In the genomic region with DNA sequence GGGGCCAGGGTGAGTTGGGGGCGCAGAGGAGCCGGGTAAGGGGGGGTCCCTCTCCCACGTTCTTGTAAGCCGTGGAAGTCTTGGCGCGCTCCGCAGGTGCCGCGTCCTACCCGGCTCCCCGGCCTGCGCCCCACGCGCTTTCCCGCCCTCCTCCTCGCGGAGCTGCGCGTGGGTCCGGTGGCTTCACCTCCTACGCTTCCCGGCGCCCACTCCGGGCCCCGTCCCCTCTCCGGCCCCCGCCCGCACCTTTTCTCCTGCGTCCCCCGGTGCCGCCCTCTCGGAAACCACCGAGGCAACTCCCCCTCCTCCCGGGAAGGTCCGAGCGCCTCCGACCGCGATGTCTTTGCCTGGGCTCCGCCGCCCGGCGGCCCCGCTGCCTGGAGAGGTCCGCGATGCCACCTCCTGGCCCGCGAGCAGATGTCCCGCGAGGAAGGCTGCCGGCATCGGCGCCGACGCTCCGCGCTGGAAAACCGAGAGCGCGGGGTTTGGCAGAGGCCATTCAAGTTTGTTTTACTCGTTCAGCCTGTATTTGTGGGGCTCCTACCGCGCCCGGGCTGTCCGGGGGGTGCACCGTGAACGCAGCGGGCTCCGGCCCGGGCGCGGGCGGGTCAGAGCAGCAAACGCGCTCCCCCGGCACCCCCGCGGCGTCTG, we compare ENCODE assay signal across 12 cellular contexts. TPM values are rescaled to one million over a fixed set of nuclear protein-coding genes. Genes with fewer than 3 reads are reported as not detected.
DNase-seq lines count a peak whose midpoint lies in the region; ATAC-seq, FAIRE-seq and TF ChIP-seq lines count a peak whose summit lies in the region.
"Had no signal": no experiment of that assay in that cellular context is flagged by ENCODE, and none has a peak within 500 bp of the region (broad histone marks: within the 10 kb centered on the region; RNA-seq: fewer than 3 reads in every experiment).

No MANE protein-coding gene starts in this region.

- H3K4me2 ChIP-seq in neuronal stem cell (ENCODE audit: insufficient read depth, low read length, poor library complexity, severe bottlenecking), result peak overlapping the region; percentile 54

- intact Hi-C loops in ovary (cut with DNase I), result loop anchor here in 1 of 4 donors (10.0 kb wide), 1 partner anchor 244 kb away; no protein-coding TSS in a partner anchor

- H2BK15ac ChIP-seq in neuronal stem cell (ENCODE audit: low read length), result peak overlapping the region; percentile 26

- H3K18ac ChIP-seq in neuronal stem cell (ENCODE audit: low read length), result peak overlapping the region; percentile 85

- H2AK5ac ChIP-seq in neuronal stem cell (ENCODE audit: low read depth, low read length), result no peak overlapping the region

- peak overlapping the region; percentile 94 for H3K14ac ChIP-seq in neuronal stem cell (ENCODE audit: low read length)

- TF ChIP-seq CTCF in foreskin fibroblast (IDR thresholded peaks at IDR 0.05; ENCODE audit: low read depth, low read length) (peak; percentile 24), ovary (IDR thresholded peaks at IDR 0.05) (no peak)

- H3K9ac ChIP-seq in ES-I3 (ENCODE audit: low read depth, low read length) (peak overlapping the region; percentile 44; the same call in 1 of the 2 replicates), NT2/D1 (ENCODE audit: insufficient read length, low read depth) (peak overlapping the region; percentile 32), neuronal stem cell (ENCODE audit: low read depth, low read length, poor library complexity) (no peak overlapping the region)

- H3K4me3 ChIP-seq in NT2/D1 (ENCODE audit: insufficient read length, low read depth) (peak overlapping the region; percentile 18), foreskin fibroblast (ENCODE audit: low read depth in 1 of 2, low read length in 2 of 2) (no peak overlapping the region), neuronal stem cell (ENCODE audit: low read length in 2 of 2) (peak overlapping the region in 1 of 2 donors; percentile 44), ovary (no peak overlapping the region)
- H3K4me3 ChIP-seq: SJCRH30 had no signal

- H4K8ac ChIP-seq in neuronal stem cell (ENCODE audit: low read depth, low read length), result no peak overlapping the region

- H2BK12ac ChIP-seq in neuronal stem cell (ENCODE audit: low read length), result no peak overlapping the region

- DNase-seq in NT2/D1 (ENCODE audit: low read depth, low spot score) (no peak), foreskin fibroblast (peak; percentile 26 to 68), neuronal stem cell (ENCODE audit: low spot score) (no peak), putamen (ENCODE audit: low spot score) (no peak), ovary (no peak), urothelium cell line (ENCODE audit: low spot score) (no peak)
- DNase-seq: HCEC 1CT; SJCRH30; stimulated activated CD4-positive, alpha-beta T cell treated with anti-CD3 and anti-CD28 coated beads, Interleukin-4, amount 100 ng/mL, for 4 hours had no signal

- H2AFZ ChIP-seq in neuronal stem cell (ENCODE audit: low read length), result peak overlapping the region; percentile 90

- H3K36me3 ChIP-seq in ES-I3 (ENCODE audit: insufficient read depth, low read length), result no peaks in the 10 kb centered on the region
- no peaks in the 10 kb centered on the region for H3K36me3 ChIP-seq in NT2/D1 (ENCODE audit: insufficient read depth, insufficient read length, low read length)
- peaks cover 0 to 1% of the 10 kb centered on the region in 2 donors for H3K36me3 ChIP-seq in neuronal stem cell (replicated peaks in 1 of 2; ENCODE audit: control insufficient read depth in 2 of 2, insufficient read depth in 2 of 2, low read length in 2 of 2)
- H3K36me3 ChIP-seq in ovary, result no peaks in the 10 kb centered on the region
- H3K36me3 ChIP-seq: SJCRH30 had no signal

- H3K27me3 ChIP-seq in NT2/D1 (ENCODE audit: insufficient read depth, insufficient read length) (peaks cover 78% of the 10 kb centered on the region), neuronal stem cell (ENCODE audit: control insufficient read depth in 3 of 3, insufficient read depth in 3 of 3, low read depth in 1 of 3, low read length in 3 of 3) (peaks cover 46 to 75% (median 69%) of the 10 kb centered on the region in 3 experiments), ovary (peaks cover 22% of the 10 kb centered on the region)
- H3K27me3 ChIP-seq: SJCRH30 had no signal

- H3K27ac ChIP-seq in neuronal stem cell (replicated peaks; ENCODE audit: low read length) (no peak overlapping the region), ovary (no peak overlapping the region)
- H3K27ac ChIP-seq: SJCRH30 had no signal

- no peak overlapping the region for H4K91ac ChIP-seq in neuronal stem cell (ENCODE audit: low read depth, low read length, poor library complexity)

- H3K4ac ChIP-seq in neuronal stem cell (ENCODE audit: low read length), result no peak overlapping the region

- TF ChIP-seq POLR2A in ovary (IDR thresholded peaks at IDR 0.05), result no peak

- FAIRE-seq in urothelium cell line (lab: Jason Lieb, UNC), result no peak
- FAIRE-seq: keratinocyte had no signal

- no peak for ATAC-seq in GM18517 (IDR thresholded peaks at IDR 0.05; ENCODE audit: unreplicated experiment)

- H2BK120ac ChIP-seq in neuronal stem cell (ENCODE audit: low read depth, low read length), result no peak overlapping the region

- no peak overlapping the region for H3K23ac ChIP-seq in neuronal stem cell (ENCODE audit: low read depth, low read length, poor library complexity)

- H3K4me1 ChIP-seq in ES-I3 (ENCODE audit: insufficient read depth, low read length) (peaks cover 4% of the 10 kb centered on the region), NT2/D1 (ENCODE audit: insufficient read depth, insufficient read length) (no peaks in the 10 kb centered on the region), neuronal stem cell (ENCODE audit: control insufficient read depth in 2 of 2, insufficient read depth in 1 of 2, low read depth in 1 of 2, low read length in 2 of 2) (peaks cover 0 to 22% of the 10 kb centered on the region in 2 donors), ovary (ENCODE audit: insufficient read depth) (no peaks in the 10 kb centered on the region)
- H3K4me1 ChIP-seq: SJCRH30 had no signal

- no peak for TF ChIP-seq EP300 in ovary (IDR thresholded peaks at IDR 0.05)

- H3K79me1 ChIP-seq in neuronal stem cell (ENCODE audit: low read depth, low read length), result no peaks in the 10 kb centered on the region

- WGBS in neuronal stem cell (ENCODE audit: extremely low coverage in 2 of 2, insufficient read length in 2 of 2, insufficient replicate concordance in 1 of 2), 2 donors, result no CpG with 5 or more reads among the region's 79 CpGs
- 1% methylated on average over 38 to 79 of the region's 79 CpGs for WGBS in ovary, 3 donors

- H3K9me3 ChIP-seq in ES-I3 (ENCODE audit: control insufficient read depth, insufficient read depth, low read length), result no peaks in the 10 kb centered on the region
- H3K9me3 ChIP-seq in NT2/D1 (ENCODE audit: insufficient read depth, low read length), result no peaks in the 10 kb centered on the region
- H3K9me3 ChIP-seq in neuronal stem cell (replicated peaks in 1 of 2; ENCODE audit: control insufficient read depth in 2 of 2, insufficient read depth in 1 of 2, low read depth in 1 of 2, low read length in 2 of 2), result peaks cover 0 to 9% of the 10 kb centered on the region in 2 donors
- peaks cover 0 to 6% of the 10 kb centered on the region in 2 donors for H3K9me3 ChIP-seq in ovary
- H3K9me3 ChIP-seq: SJCRH30 had no signal

- H2BK5ac ChIP-seq in neuronal stem cell (ENCODE audit: low read length), result no peak overlapping the region

RNA-seq across cellular contexts. Expression of a gene that starts 2.4 kb away (rescaled TPM):
- 0.08 TPM for polyA plus RNA-seq in neuronal stem cell (2013, experiment 1 of 2)
- polyA plus RNA-seq in neuronal stem cell (2013, experiment 2 of 2), result 0.06 TPM
- not detected for total RNA-seq in ovary
- not detected for polyA plus RNA-seq in ovary
- total RNA-seq: SJCRH30 had no signal
- polyA plus RNA-seq: keratinocyte had no signal

Comparison
In these comparisons a context has a peak if more than half of its experiments do, and no peak if none do; other contexts are left out.
1. DNase-seq: peak in foreskin fibroblast (2 of 2); none in NT2/D1 (single experiment), neuronal stem cell (single experiment), putamen (single experiment), ovary (0 of 5) and urothelium cell line (single experiment).